Comparison of ENCODE assay signal across 8 cellular contexts in the genomic region with DNA sequence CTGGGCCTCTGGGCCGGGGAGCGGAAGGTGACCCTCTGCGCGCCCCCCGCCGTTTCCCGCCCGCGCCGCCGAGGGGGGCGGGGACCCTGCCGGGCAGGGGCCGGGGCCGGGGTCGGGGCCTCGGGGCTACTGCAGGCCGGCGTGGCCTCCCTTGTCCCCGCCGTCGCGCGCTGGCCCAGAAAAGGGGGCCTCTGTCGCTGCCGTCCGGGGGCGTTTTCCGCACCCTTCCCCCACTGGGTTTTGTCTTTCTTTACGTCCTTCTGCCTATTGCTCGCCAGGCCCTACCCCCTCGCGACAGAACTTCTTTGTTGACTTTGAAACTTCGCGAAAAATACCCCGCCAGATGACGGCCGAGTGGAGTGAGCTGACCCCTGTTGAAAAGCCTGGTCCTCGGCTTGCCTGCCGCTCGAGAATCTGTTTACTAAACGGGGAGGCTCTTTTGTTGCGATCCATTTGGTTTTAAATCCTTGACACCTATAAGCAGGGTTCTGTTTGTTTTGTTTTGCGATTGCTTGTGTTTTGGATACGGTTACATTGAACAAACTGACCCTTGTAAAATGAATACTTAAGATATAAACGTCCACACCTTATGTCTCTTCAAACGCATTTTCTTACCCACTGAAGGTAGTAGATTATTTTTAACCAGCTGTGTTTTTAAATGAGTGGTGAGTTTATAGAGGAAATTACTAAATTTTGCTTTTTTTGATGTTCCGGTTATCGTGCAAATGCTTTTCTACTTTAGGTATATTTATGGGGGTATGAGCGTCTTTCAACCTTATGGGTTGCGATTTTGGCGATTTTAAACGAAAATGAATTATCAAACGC. TPM values are rescaled to one million over a fixed set of nuclear protein-coding genes. Genes with fewer than 3 reads are reported as not detected.
DNase-seq lines count a peak whose midpoint lies in the region; ATAC-seq and TF ChIP-seq lines count a peak whose summit lies in the region.

No MANE protein-coding gene starts in this region.

- peak overlapping the region; percentile 91 for H3K27ac ChIP-seq in DND-41 (ENCODE audit: low read length)
- H3K27ac ChIP-seq in KOPT-K1 (ENCODE audit: low read depth, low read length, poor library complexity, severe bottlenecking), result peak overlapping the region; percentile 86
- H3K27ac ChIP-seq in mammary epithelial cell (ENCODE audit: insufficient read depth, low read depth, low read length), result peak overlapping the region; percentile 94

- peak overlapping the region; percentile 99 for H3K27ac Mint-ChIP-seq in T-helper 17 cell

- H3K4me3 ChIP-seq in DND-41 (ENCODE audit: low read depth in 1 of 2, low read length in 2 of 2) (peak overlapping the region; percentile 77), mammary epithelial cell (replicated peaks in 1 of 3; ENCODE audit: insufficient read depth in 1 of 3, low read depth in 2 of 3, low read length in 3 of 3) (peak overlapping the region; percentile 85 to 99 (median 94))

- CTCF ChIA-PET in mammary epithelial cell (lab: Charles Lee; ENCODE audit: low non-redundant PET), result no interaction called here

- H2AFZ ChIP-seq in DND-41 (ENCODE audit: low read depth, low read length) (peak overlapping the region; percentile 90), mammary epithelial cell (ENCODE audit: low read depth, low read length) (peak overlapping the region; percentile 67)

- H3K4me1 ChIP-seq in DND-41 (ENCODE audit: insufficient read depth, low read length) (peaks cover 39% of the 10 kb centered on the region), mammary epithelial cell (ENCODE audit: insufficient read depth, low read length) (peaks cover 25% of the 10 kb centered on the region)

- ATAC-seq in DND-41 (ENCODE audit: insufficient read depth, low read depth), result peak; percentile 18
- peak; percentile 27 for ATAC-seq in GM21619 (IDR thresholded peaks at IDR 0.05; ENCODE audit: unreplicated experiment)
- no peak for ATAC-seq in T-helper 17 cell

- peaks cover 6% of the 10 kb centered on the region; the same call in 1 of the 2 replicates for H3K36me3 ChIP-seq in DND-41 (ENCODE audit: insufficient read depth, low read length)
- no peaks in the 10 kb centered on the region for H3K36me3 ChIP-seq in KOPT-K1 (ENCODE audit: insufficient read depth, low read length)
- H3K36me3 ChIP-seq in mammary epithelial cell (ENCODE audit: insufficient read depth, low read length), result no peaks in the 10 kb centered on the region

- BruUV-seq in mammary epithelial cell (replicated peaks; lab: Mats Ljungman, UMichigan), result TSS peak; percentile 41

- no peaks in the 10 kb centered on the region for H3K9me3 ChIP-seq in DND-41 (ENCODE audit: insufficient read depth, low read length, severe bottlenecking)
- H3K9me3 ChIP-seq in KOPT-K1 (ENCODE audit: insufficient read depth, low read length, poor library complexity, severe bottlenecking), result no peaks in the 10 kb centered on the region
- no peaks in the 10 kb centered on the region for H3K9me3 ChIP-seq in T-helper 17 cell (ENCODE audit: control insufficient read depth, low read length, poor library complexity, severe bottlenecking)
- no peaks in the 10 kb centered on the region for H3K9me3 ChIP-seq in mammary epithelial cell (replicated peaks; ENCODE audit: insufficient read depth, low read length)

- H4K20me1 ChIP-seq in DND-41 (ENCODE audit: insufficient read depth, low read length) (peaks cover 44% of the 10 kb centered on the region), mammary epithelial cell (ENCODE audit: insufficient read depth, low read length) (peaks cover 5% of the 10 kb centered on the region)

- intact Hi-C loops in mammary epithelial cell (cut with micrococcal nuclease), result no loop called here

- dilution Hi-C loops in mammary epithelial cell (cut with HindIII; ENCODE audit: low sequenced_read_pairs), result no loop called here

- TF ChIP-seq CTCF in DND-41 (IDR thresholded peaks at IDR 0.05; ENCODE audit: borderline replicate concordance, extremely low read depth, low read length, poor library complexity, severe bottlenecking) (no peak), mammary epithelial cell (conservative IDR thresholded peaks at IDR 0.05 in 1 of 2, IDR thresholded peaks at IDR 0.05 in 1 of 2; ENCODE audit: extremely low read depth in 1 of 2, insufficient read depth in 1 of 2, low read depth in 1 of 2, low read length in 2 of 2) (no peak)

- peaks cover 67% of the 10 kb centered on the region for H3K79me2 ChIP-seq in DND-41 (ENCODE audit: insufficient read depth, low read length)
- H3K79me2 ChIP-seq in mammary epithelial cell (ENCODE audit: insufficient read depth, low read length), result peaks cover 64% of the 10 kb centered on the region

- H3K27me3 ChIP-seq in DND-41 (ENCODE audit: insufficient read depth, low read length, poor library complexity) (no peaks in the 10 kb centered on the region), mammary epithelial cell (ENCODE audit: insufficient read depth, low read length) (no peaks in the 10 kb centered on the region)

- H3K27me3 Mint-ChIP-seq in T-helper 17 cell, result no peaks in the 10 kb centered on the region

- 2% methylated on average over 18 of the region's 54 CpGs for WGBS in mammary epithelial cell (ENCODE audit: low coverage, missing lambda C conversion rate)

- in situ Hi-C loops in mammary epithelial cell (cut with MboI; ENCODE audit: low sequenced_read_pairs in 2 of 2), result loop anchor here in 1 of 2 donors (5.0 kb wide), 1 partner anchor 67 kb away; no protein-coding TSS in a partner anchor

- H3K4me1 Mint-ChIP-seq in T-helper 17 cell, result peaks cover 30% of the 10 kb centered on the region

- H3K36me3 Mint-ChIP-seq in T-helper 17 cell (ENCODE audit: low read depth), result peaks cover 5% of the 10 kb centered on the region

- peak overlapping the region; percentile 85 for H3K9ac ChIP-seq in DND-41 (ENCODE audit: low read depth, low read length)
- peak overlapping the region; percentile 99 for H3K9ac ChIP-seq in mammary epithelial cell (ENCODE audit: insufficient read depth, low read length)

- peak overlapping the region; percentile 88 for H3K4me2 ChIP-seq in DND-41 (ENCODE audit: insufficient read depth, low read length)
- H3K4me2 ChIP-seq in mammary epithelial cell (ENCODE audit: insufficient read depth, low read depth, low read length), result peak overlapping the region; percentile 91

- H3K4me3 Mint-ChIP-seq in T-helper 17 cell, result peak overlapping the region; percentile 99

- DNase-seq in DND-41 (peak; percentile 54), T-helper 17 cell (peak in 2 of 3 donors; percentile 19 to 21), mammary epithelial cell (peak; percentile 42), kidney glomerular epithelial cell (lab: John Stamatoyannopoulos, UW) (peak; percentile 29), NCI-H187 treated with DMSO at 0.1 percent for 48 hours (lab: John Stamatoyannopoulos, UW) (no peak)
- DNase-seq in stimulated activated CD4-positive, alpha-beta T cell treated with anti-CD3 and anti-CD28 coated beads, Interleukin-4, amount 100 ng/mL, for 24 hours, result peak; percentile 57

RNA-seq across cellular contexts. Expression of a gene that starts 0.8 kb away (rescaled TPM):
- total RNA-seq in T-helper 17 cell, result 100 to 1,000 TPM; 156 to 198 TPM
- total RNA-seq in mammary epithelial cell, result 100 to 1,000 TPM in 1 of 2 donors, 10 to 100 TPM in 1; 91.0 to 110 TPM
- polyA plus RNA-seq in mammary epithelial cell, result 95.3 TPM
- polyA minus RNA-seq in mammary epithelial cell, result 123 TPM

RNA-seq across cellular contexts. Expression of a gene that starts 46.6 kb away (rescaled TPM):
- total RNA-seq in T-helper 17 cell (under 1 TPM; 0.22 to 0.39 TPM), mammary epithelial cell (10 to 100 TPM in 1 of 2 donors, 1 to 10 TPM in 1; 2.5 to 17.3 TPM)
- 28.8 TPM for polyA plus RNA-seq in mammary epithelial cell
- polyA minus RNA-seq in mammary epithelial cell, result 37.3 TPM
